34 cellular contexts compared by ENCODE assay signal in genomic region chr7:100817097-100817496, GRCh38.
"Had no signal": no experiment of that assay in that cellular context is flagged by ENCODE, and none has a peak within 500 bp of the region (broad histone marks: within the 10 kb centered on the region; RNA-seq: fewer than 3 reads in every experiment).

No MANE protein-coding gene starts in this region.

- H3K27ac Mint-ChIP-seq: activated B cell treated with CpG ODN at 0.5 μM for 24 hours; activated CD4-positive, alpha-beta memory T cell treated with anti-CD3 and anti-CD28 coated beads for 36 hours; activated naive CD4-positive, alpha-beta T cell treated with anti-CD3 and anti-CD28 coated beads, Interleukin-2, amount 10 ng/mL, durations not matched to agents 7 days and 5 days; activated naive CD8-positive, alpha-beta T cell had no signal

- H3K27me3 ChIP-seq: brain microvascular endothelial cell, MG63 had no signal

- H3K4me3 ChIP-seq: MG63, PC-9 had no signal

- H3K4me1 Mint-ChIP-seq: activated B cell treated with CpG ODN at 0.5 μM for 24 hours; activated naive CD4-positive, alpha-beta T cell treated with anti-CD3 and anti-CD28 coated beads, Interleukin-2, amount 10 ng/mL, durations not matched to agents 7 days and 5 days had no signal

- H3K36me3 Mint-ChIP-seq: activated CD4-positive, alpha-beta memory T cell treated with anti-CD3 and anti-CD28 coated beads for 36 hours; activated naive CD4-positive, alpha-beta T cell treated with anti-CD3 and anti-CD28 coated beads, Interleukin-2, amount 10 ng/mL, durations not matched to agents 7 days and 5 days; activated naive CD8-positive, alpha-beta T cell had no signal

- H2AFZ ChIP-seq: PC-9 had no signal

- H3K4me2 ChIP-seq: PC-9 had no signal

- H3K27me3 Mint-ChIP-seq: activated B cell treated with CpG ODN at 0.5 μM for 24 hours; activated CD4-positive, alpha-beta memory T cell treated with anti-CD3 and anti-CD28 coated beads for 36 hours; activated naive CD4-positive, alpha-beta T cell treated with anti-CD3 and anti-CD28 coated beads, Interleukin-2, amount 10 ng/mL, durations not matched to agents 7 days and 5 days; activated naive CD8-positive, alpha-beta T cell had no signal

- H3K9me3 Mint-ChIP-seq: activated B cell treated with CpG ODN at 0.5 μM for 24 hours; activated CD4-positive, alpha-beta memory T cell treated with anti-CD3 and anti-CD28 coated beads for 36 hours; activated naive CD4-positive, alpha-beta T cell treated with anti-CD3 and anti-CD28 coated beads, Interleukin-2, amount 10 ng/mL, durations not matched to agents 7 days and 5 days; activated T-cell treated with anti-CD3 and anti-CD28 coated beads, Interleukin-2, amount 50 U/mL, for 4 hours had no signal

- H3K27ac ChIP-seq: brain microvascular endothelial cell, PC-9, VCaP had no signal

- FAIRE-seq: RCC 7860 had no signal

- ATAC-seq: activated T-cell treated with anti-CD3 and anti-CD28 coated beads, Interleukin-2, amount 50 U/mL, for 4 hours had no signal

- DNase-seq: activated B cell treated with CpG ODN at 0.5 μM for 24 hours; activated CD4-positive, alpha-beta memory T cell treated with anti-CD3 and anti-CD28 coated beads for 36 hours; activated CD4-positive, alpha-beta T cell treated with anti-CD3 and anti-CD28 coated beads for 4 hours; activated CD4-positive, alpha-beta T cell treated with anti-CD3 and anti-CD28 coated beads, Interleukin-2, amount 50 U/mL, for 1 hour; activated CD4-positive, CD25-positive, alpha-beta regulatory T cell treated with anti-CD3 and anti-CD28 coated beads, Interleukin-2, amount 50 U/mL, for 72 hours; activated CD8-positive, alpha-beta memory T cell treated with anti-CD3 and anti-CD28 coated beads, Interleukin-2, amount 50 U/mL, for 4 hours; activated effector memory CD4-positive, alpha-beta T cell treated with Interleukin-2 at 50 U/mL for 16 hours; activated naive CD4-positive, alpha-beta T cell treated with anti-CD3 and anti-CD28 coated beads, Interleukin-2, amount 10 ng/mL, durations not matched to agents 7 days and 5 days; activated T-cell treated with anti-CD3 and anti-CD28 coated beads for 4 hours; activated T-cell treated with anti-CD3 and anti-CD28 coated beads, Interleukin-2, amount 50 U/mL, for 4 hours; amniotic stem cell; aorta; brain microvascular endothelial cell; central memory CD4-positive, alpha-beta T cell; Karpas-422; MG63; NCI-H1048; NCI-H1105 treated with DMSO at 0.1 percent for 48 hours; NCI-H1436; NCI-H1694; NCI-H1930; NCI-H510A; NCI-H526; NCI-H748 treated with DMSO at 0.1 percent for 48 hours; NK-92 treated with Interleukin-12 subunit alpha and Interleukin-12 subunit beta, amount 100 ng/mL, for 24 hours; PC-9; Right ventricle myocardium superior; SW 1271; T-helper 1 cell; T-helper 2 cell; T-helper 9 cell had no signal

- H3K4me3 Mint-ChIP-seq: activated B cell treated with CpG ODN at 0.5 μM for 24 hours; activated CD4-positive, alpha-beta memory T cell treated with anti-CD3 and anti-CD28 coated beads for 36 hours; activated naive CD4-positive, alpha-beta T cell treated with anti-CD3 and anti-CD28 coated beads, Interleukin-2, amount 10 ng/mL, durations not matched to agents 7 days and 5 days; activated naive CD8-positive, alpha-beta T cell; activated T-cell treated with anti-CD3 and anti-CD28 coated beads, Interleukin-2, amount 50 U/mL, for 4 hours had no signal

- H3K9me3 ChIP-seq: MG63 had no signal
